Comparison of ENCODE assay signal across 1 cellular context in genomic region chr12:56461235-56462159, GRCh38.
TF ChIP-seq lines count a peak whose summit lies in the region.

No MANE protein-coding gene starts in this region.

TF ChIP-seq in endothelial cell of umbilical vein, 7 proteins besides CTCF, POLR2A, EP300 and RAD21:
- TF ChIP-seq MAX (IDR thresholded peaks at IDR 0.05; ENCODE audit: insufficient read depth, insufficient read length): no peak
- no peak for TF ChIP-seq GATA2 (IDR thresholded peaks at IDR 0.05; ENCODE audit: insufficient read depth, insufficient read length, low read depth, low read length)
- TF ChIP-seq EZH2 (IDR thresholded peaks at IDR 0.05; ENCODE audit: borderline replicate concordance, low read depth, low read length, severe bottlenecking): no peak
- TF ChIP-seq POLR2AphosphoS5 (IDR thresholded peaks at IDR 0.05; ENCODE audit: insufficient read depth, low read depth, low read length): no peak
- TF ChIP-seq JUN (IDR thresholded peaks at IDR 0.05; ENCODE audit: borderline replicate concordance, insufficient read depth, insufficient read length, low read depth): no peak
- no peak for TF ChIP-seq FOS (IDR thresholded peaks at IDR 0.05; ENCODE audit: borderline replicate concordance, insufficient read depth, low read length)
- TF ChIP-seq MYC (IDR thresholded peaks at IDR 0.05; ENCODE audit: low read depth, low read length): no peak
